In the genomic region with DNA sequence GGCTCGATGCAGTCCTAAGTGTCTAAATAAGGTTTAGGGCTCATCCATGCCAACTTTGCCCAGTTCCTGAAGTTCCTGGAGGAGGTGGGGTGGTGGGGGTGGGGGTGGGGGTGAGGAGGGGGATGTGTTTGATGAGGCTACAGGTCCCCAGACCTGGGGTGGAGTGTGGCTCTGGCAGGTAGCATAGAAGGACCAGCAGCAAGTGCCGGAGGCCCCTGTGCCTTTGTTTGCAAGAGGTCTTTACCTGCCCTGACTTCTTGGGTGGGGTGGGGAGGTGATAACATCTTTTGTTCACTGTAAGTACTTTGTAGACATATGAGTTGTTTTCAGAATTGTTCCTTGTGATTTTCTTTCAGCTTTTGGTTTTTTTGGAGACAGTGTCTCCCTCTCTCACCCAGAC, we compare ENCODE assay signal across 22 cellular contexts.
"Had no signal": no experiment of that assay in that cellular context is flagged by ENCODE, and none has a peak within 500 bp of the region (broad histone marks: within the 10 kb centered on the region; RNA-seq: fewer than 3 reads in every experiment).

No MANE protein-coding gene starts in this region.

- DNase-seq: activated CD4-positive, alpha-beta T cell treated with anti-CD3 and anti-CD28 coated beads for 4 hours; activated CD4-positive, alpha-beta T cell treated with anti-CD3 and anti-CD28 coated beads, Interleukin-2, amount 50 U/mL, for 4 hours; activated CD8-positive, alpha-beta memory T cell treated with anti-CD3 and anti-CD28 coated beads for 24 hours; activated gamma-delta T cell; activated naive CD4-positive, alpha-beta T cell treated with anti-CD3 and anti-CD28 coated beads, Interleukin-2, amount 10 ng/mL, durations not matched to agents 7 days and 5 days; activated naive CD8-positive, alpha-beta T cell treated with anti-CD3 and anti-CD28 coated beads, Interleukin-2, amount 10 ng/mL, durations not matched to agents 7 days and 5 days; brain microvascular endothelial cell; caudate nucleus; effector CD4-positive, alpha-beta T cell; left ventricle myocardium inferior; retina; sigmoid colon; small intestine; stimulated activated CD4-positive, alpha-beta T cell treated with anti-CD3 and anti-CD28 coated beads, Interleukin-1b, Interleukin-23, amount 100 ng/mL, for 48 hours; stimulated activated CD4-positive, alpha-beta T cell treated with anti-CD3 and anti-CD28 coated beads, Interleukin-4, amount 100 ng/mL, for 4 hours; stimulated activated CD8-positive, alpha-beta memory T cell treated with anti-CD3 and anti-CD28 coated beads, Interleukin-4, amount 100 ng/mL, for 48 hours; stimulated activated naive CD8-positive, alpha-beta T cell treated with anti-CD3 and anti-CD28 coated beads, Interleukin-15, amount 100 ng/mL, for 72 hours; T-cell; thyroid gland had no signal

- H3K27me3 ChIP-seq: brain microvascular endothelial cell, sigmoid colon, thyroid gland had no signal

- H3K27ac ChIP-seq: brain microvascular endothelial cell, epithelial cell of prostate, sigmoid colon, thyroid gland had no signal

- H3K4me3 ChIP-seq: left ventricle myocardium inferior, lung, sigmoid colon, thyroid gland had no signal

- H3K36me3 ChIP-seq: left ventricle myocardium inferior, sigmoid colon, thyroid gland had no signal

- ATAC-seq: stimulated activated memory B cell treated with anti-CD40 and anti-IgM and Interleukin-4, amounts not matched to agents 10 μg/mL and 1 μg/mL and 100 μg/mL, for 72 hours; stimulated activated naive CD8-positive, alpha-beta T cell treated with anti-CD3 and anti-CD28 coated beads, Interleukin-15, amount 100 ng/mL, for 72 hours; T-cell had no signal

- H3K9me3 ChIP-seq: left ventricle myocardium inferior, sigmoid colon, thyroid gland had no signal
